ENCODE assay signal across 1 cellular context in genomic region chr13:41694902-41695301, GRCh38.
TF ChIP-seq lines count a peak whose summit lies in the region.

No MANE protein-coding gene starts in this region.

TF ChIP-seq in HEK293, 187 proteins besides CTCF, POLR2A, EP300 and RAD21 (continued from another document and continues in another):
- peak; percentile 45; the same call in 1 of the 2 replicates for TF ChIP-seq HIC1 (tag by site-specific recombination; IDR thresholded peaks at IDR 0.05)
- TF ChIP-seq ZNF558 (tag by site-specific recombination; IDR thresholded peaks at IDR 0.05): peak; percentile 85
- peak; percentile 46; the same call in 1 of the 2 replicates for TF ChIP-seq SCRT2 (tag by site-specific recombination; IDR thresholded peaks at IDR 0.05)
- 0 out of 2 replicates have a peak, but pooled peaks have one; percentile 31 for TF ChIP-seq ZSCAN30 (tag by site-specific recombination; IDR thresholded peaks at IDR 0.05)
- no peak for TF ChIP-seq ZNF626 (tag by site-specific recombination; IDR thresholded peaks at IDR 0.05)
- TF ChIP-seq ZNF692 (tag by site-specific recombination; IDR thresholded peaks at IDR 0.05): peak; percentile 74; the same call in 1 of the 2 replicates
- TF ChIP-seq ZNF132 (tag by site-specific recombination; IDR thresholded peaks at IDR 0.05; ENCODE audit: borderline replicate concordance): no peak
- TF ChIP-seq ZNF660 (tag by site-specific recombination; IDR thresholded peaks at IDR 0.05): peak; percentile 84
- no peak for TF ChIP-seq ZNF26 (tag by site-specific recombination; IDR thresholded peaks at IDR 0.05)
- peak; percentile 50; the same call in 1 of the 2 replicates for TF ChIP-seq PATZ1 (tag by site-specific recombination; IDR thresholded peaks at IDR 0.05)
- peak; percentile 96 for TF ChIP-seq FEZF1 (tag by site-specific recombination; IDR thresholded peaks at IDR 0.05)
- TF ChIP-seq SP7 (tag by site-specific recombination; IDR thresholded peaks at IDR 0.05): peak; percentile 81
- no peak for TF ChIP-seq ZBTB49 (tag by site-specific recombination; IDR thresholded peaks at IDR 0.05; ENCODE audit: low read depth)
- peak; percentile 73; the same call in 1 of the 2 replicates for TF ChIP-seq ZNF24 (tag by site-specific recombination; IDR thresholded peaks at IDR 0.05)
- TF ChIP-seq ZNF561 (tag by site-specific recombination; IDR thresholded peaks at IDR 0.05; ENCODE audit: borderline replicate concordance): no peak
- TF ChIP-seq WT1 (tag by site-specific recombination; IDR thresholded peaks at IDR 0.05): peak; percentile 98
- peak; percentile 93 for TF ChIP-seq KLF17 (tag by site-specific recombination; IDR thresholded peaks at IDR 0.05)
- peak; percentile 24; the same call in 1 of the 2 replicates for TF ChIP-seq SP2 (tag by site-specific recombination; IDR thresholded peaks at IDR 0.05)
- 0 out of 2 replicates have a peak, but pooled peaks have one; percentile 19 for TF ChIP-seq ZNF2 (tag by site-specific recombination; IDR thresholded peaks at IDR 0.05)
- peak; percentile 59; the same call in 1 of the 2 replicates for TF ChIP-seq KLF10 (tag by site-specific recombination; IDR thresholded peaks at IDR 0.05)
- TF ChIP-seq ZBTB1 (tag by site-specific recombination; IDR thresholded peaks at IDR 0.05): 0 out of 2 replicates have a peak, but pooled peaks have one; percentile 66
- TF ChIP-seq ZBTB17 (tag by site-specific recombination; IDR thresholded peaks at IDR 0.05): peak; percentile 66
- peak; percentile 11; the same call in 1 of the 2 replicates for TF ChIP-seq ZNF518A (tag by site-specific recombination; conservative IDR thresholded peaks at IDR 0.05; ENCODE audit: low read depth)
- 0 out of 2 replicates have a peak, but pooled peaks have one; percentile 57 for TF ChIP-seq ZNF184 (tag by site-specific recombination; IDR thresholded peaks at IDR 0.05)
- TF ChIP-seq ZNF843 (tag by site-specific recombination; IDR thresholded peaks at IDR 0.05): peak; percentile 76; the same call in 1 of the 2 replicates
- peak; percentile 94 for TF ChIP-seq ZEB2 (tag by site-specific recombination; IDR thresholded peaks at IDR 0.05)
- TF ChIP-seq ZSCAN16 (tag by site-specific recombination; IDR thresholded peaks at IDR 0.05): no peak
- TF ChIP-seq ATF2 (tag by site-specific recombination; IDR thresholded peaks at IDR 0.05; ENCODE audit: low read depth): peak; percentile 34; the same call in 1 of the 2 replicates
- TF ChIP-seq ZBTB11 (tag by site-specific recombination; conservative IDR thresholded peaks at IDR 0.05; ENCODE audit: low read depth): no peak
- TF ChIP-seq KLF9 (tag by site-specific recombination; IDR thresholded peaks at IDR 0.05; ENCODE audit: low read depth): no peak
- TF ChIP-seq GFI1B (tag by site-specific recombination; IDR thresholded peaks at IDR 0.05): no peak; the same call in 1 of the 2 replicates
- peak; percentile 64; the same call in 1 of the 2 replicates for TF ChIP-seq BCL6B (tag by site-specific recombination; IDR thresholded peaks at IDR 0.05)
